Comparison of ENCODE assay signal across 9 cellular contexts in the genomic region with DNA sequence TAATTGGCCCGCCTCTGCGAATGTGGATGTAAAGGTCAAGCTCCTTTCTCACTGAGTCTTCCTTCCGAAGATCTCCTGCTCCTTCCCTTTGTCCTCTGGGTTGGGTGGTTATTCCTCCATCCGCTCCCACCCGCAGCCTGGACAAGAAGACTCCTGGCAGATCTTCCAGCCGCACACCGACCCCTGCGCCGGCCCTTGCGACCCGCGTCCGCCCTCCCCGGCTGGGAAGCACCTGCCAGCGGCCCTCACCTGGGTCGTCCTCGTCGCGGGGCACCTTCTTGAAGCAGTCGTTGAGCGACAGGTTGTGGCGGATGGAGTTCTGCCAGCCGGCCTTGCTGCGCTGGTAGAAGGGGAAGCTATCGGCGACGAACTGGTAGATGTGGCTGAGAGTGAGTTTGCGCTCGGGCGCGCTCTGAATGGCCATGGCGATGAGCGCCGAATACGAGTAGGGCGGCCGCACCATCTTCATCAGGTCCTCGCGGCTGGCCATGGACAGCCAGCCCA. TPM values are rescaled to one million over a fixed set of nuclear protein-coding genes. Genes with fewer than 3 reads are reported as not detected.
A peak's percentile ranks its signal among the peaks of the same experiment; 100 is the strongest.
DNase-seq lines count a peak whose midpoint lies in the region; ATAC-seq, FAIRE-seq and TF ChIP-seq lines count a peak whose summit lies in the region.
"Had no signal": no experiment of that assay in that cellular context is flagged by ENCODE, and none has a peak within 500 bp of the region (broad histone marks: within the 10 kb centered on the region; RNA-seq: fewer than 3 reads in every experiment).

No MANE protein-coding gene starts in this region.

- H3K27me3 ChIP-seq in astrocyte (ENCODE audit: insufficient read depth, low read length) (peaks cover 36% of the 10 kb centered on the region), transverse colon (peaks cover 96% of the 10 kb centered on the region)

- H3K4me3 ChIP-seq in astrocyte (ENCODE audit: insufficient read depth, low read depth, low read length) (no peak overlapping the region), transverse colon (peak overlapping the region in 1 of 4 donors; percentile 19)

- in situ Hi-C loops in transverse colon (cut with MboI; ENCODE audit: low pct_ligation_motif_present in 1 of 4, low pct_unique_long_range_greater_than_20kb in 1 of 4, low sequenced_read_pairs in 3 of 4), result no loop called here

- H3K4me2 ChIP-seq in astrocyte (ENCODE audit: low read length), result no peak overlapping the region

- no peaks in the 10 kb centered on the region for H4K20me1 ChIP-seq in astrocyte (ENCODE audit: insufficient read depth, low read length)

- no peak overlapping the region for H2AFZ ChIP-seq in astrocyte (ENCODE audit: low read depth, low read length)

- DNase-seq in NCI-H1105 treated with DMSO at 0.1 percent for 48 hours (lab: John Stamatoyannopoulos, UW) (peak; percentile 45), astrocyte (ENCODE audit: low read depth) (no peak), GM19238 (ENCODE audit: insufficient read length, low spot score) (no peak), transverse colon (no peak), globus pallidus (ENCODE audit: low spot score) (no peak)

- FAIRE-seq in astrocyte (lab: Jason Lieb, UNC), result no peak

- peaks cover 2% of the 10 kb centered on the region for H3K9me3 Mint-ChIP-seq in astrocyte (ENCODE audit: unreplicated experiment)
- no peaks in the 10 kb centered on the region for H3K9me3 Mint-ChIP-seq in nephron

- no peak overlapping the region for H3K9ac ChIP-seq in astrocyte (ENCODE audit: low read length)

- no peaks in the 10 kb centered on the region for H3K79me2 ChIP-seq in astrocyte (ENCODE audit: insufficient read depth, low read length)

- no peak for TF ChIP-seq CTCF in astrocyte (IDR thresholded peaks at IDR 0.05; ENCODE audit: insufficient read depth, low read depth, low read length)
- TF ChIP-seq CTCF in nephron (IDR thresholded peaks at IDR 0.05; ENCODE audit: unreplicated experiment in 3 of 3), result no peak
- no peak for TF ChIP-seq CTCF in transverse colon (IDR thresholded peaks at IDR 0.05)

- H3K4me3 Mint-ChIP-seq in astrocyte (ENCODE audit: unreplicated experiment), result peak overlapping the region; percentile 76
- peak overlapping the region; percentile 69 to 78 (median 75) for H3K4me3 Mint-ChIP-seq in nephron

- H3K36me3 Mint-ChIP-seq in astrocyte (ENCODE audit: low read depth, unreplicated experiment) (no peaks in the 10 kb centered on the region), nephron (ENCODE audit: low read depth) (no peaks in the 10 kb centered on the region)

- intact Hi-C loops in transverse colon (cut with DNase I; ENCODE audit: low total_unique reads), result no loop called here

- H3K4me1 ChIP-seq in astrocyte (ENCODE audit: insufficient read depth, low read length) (no peaks in the 10 kb centered on the region), transverse colon (peaks cover 0 to 12% (median 2%) of the 10 kb centered on the region in 4 donors)

- H3K9me3 ChIP-seq in astrocyte (ENCODE audit: insufficient read depth, low read depth, low read length), result no peaks in the 10 kb centered on the region
- no peaks in the 10 kb centered on the region for H3K9me3 ChIP-seq in transverse colon

- WGBS in transverse colon (ENCODE audit: low coverage in 1 of 2), 2 donors, result 6% methylated on average over 39 of the region's 39 CpGs; no CpG with 5 or more reads in 1 of the 2 donors

- H3K27me3 Mint-ChIP-seq in astrocyte (ENCODE audit: low read depth, unreplicated experiment), result peaks cover 55% of the 10 kb centered on the region
- H3K27me3 Mint-ChIP-seq in nephron (ENCODE audit: low read depth), result peaks cover 94% of the 10 kb centered on the region

- TF ChIP-seq POLR2A in transverse colon (IDR thresholded peaks at IDR 0.05), result no peak

- peaks cover 4% of the 10 kb centered on the region for H3K4me1 Mint-ChIP-seq in astrocyte (ENCODE audit: low read depth, unreplicated experiment)
- H3K4me1 Mint-ChIP-seq in nephron, result peaks cover 6% of the 10 kb centered on the region

- TF ChIP-seq EP300 in transverse colon (IDR thresholded peaks at IDR 0.05; ENCODE audit: low read depth), result no peak

- H3K36me3 ChIP-seq in astrocyte (ENCODE audit: insufficient read depth, low read length) (no peaks in the 10 kb centered on the region), transverse colon (no peaks in the 10 kb centered on the region)

- peak; percentile 25 for ATAC-seq in GM18907 (IDR thresholded peaks at IDR 0.05; ENCODE audit: unreplicated experiment)
- ATAC-seq in GM19324 (IDR thresholded peaks at IDR 0.05; ENCODE audit: low FRiP score, unreplicated experiment), result no peak

- no peak overlapping the region for H3K27ac Mint-ChIP-seq in astrocyte (ENCODE audit: unreplicated experiment)
- no peak overlapping the region for H3K27ac Mint-ChIP-seq in nephron

- H3K27ac ChIP-seq in astrocyte (ENCODE audit: low read depth, low read length) (no peak overlapping the region), transverse colon (no peak overlapping the region)

RNA-seq across cellular contexts. Expression of a gene that starts 0.8 kb away (rescaled TPM):
- total RNA-seq in astrocyte (0.60 and 2.3 TPM in 2 replicates), transverse colon (not detected)
- total RNA-seq: liver had no signal
